ENCODE assay signal across 28 cellular contexts in the genomic region with DNA sequence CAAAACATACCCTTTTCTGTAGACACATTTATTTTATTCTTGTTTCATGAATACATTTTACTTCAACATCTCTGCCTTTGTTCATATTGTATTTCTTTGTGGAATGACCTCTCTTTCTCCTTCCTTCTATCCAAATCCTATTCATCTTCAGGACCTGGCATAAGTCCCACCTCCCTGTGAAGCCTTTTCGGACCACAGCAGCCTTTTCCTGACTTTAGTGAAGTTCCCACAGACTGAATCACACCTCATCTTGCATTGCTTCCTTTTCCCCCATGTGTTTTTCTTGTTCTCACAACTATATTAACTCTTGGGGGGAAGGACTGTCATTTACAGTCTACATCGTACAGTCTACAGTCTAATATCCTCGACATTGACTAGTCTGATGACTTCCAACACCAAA.
"Had no signal": no experiment of that assay in that cellular context is flagged by ENCODE, and none has a peak within 500 bp of the region (broad histone marks: within the 10 kb centered on the region; RNA-seq: fewer than 3 reads in every experiment).

No MANE protein-coding gene starts in this region.

- H3K4me3 ChIP-seq: left ventricle myocardium inferior, lung, mucosa of descending colon, pancreas, prostate gland, skin epidermis, stomach, testis, thyroid gland, transverse colon, upper lobe of left lung, vagina had no signal

- H3K36me3 ChIP-seq: left ventricle myocardium inferior, pancreas, prostate gland, stomach, thyroid gland, transverse colon, upper lobe of left lung, vagina had no signal

- H3K4me3 Mint-ChIP-seq: immature natural killer cell; naive thymus-derived CD4-positive, alpha-beta T cell; nephron; neural crest cell; stimulated activated naive B cell treated with anti-CD40 and anti-IgM and Interleukin-4, amounts not matched to agents 10 μg/mL and 1 μg/mL and 100 μg/mL, for 72 hours had no signal

- H3K27me3 ChIP-seq: pancreas, stomach, testis, thyroid gland, transverse colon, upper lobe of left lung, vagina had no signal

- DNase-seq: hypothalamus; immature natural killer cell; left ventricle myocardium inferior; midbrain; mucosa of descending colon; naive thymus-derived CD4-positive, alpha-beta T cell; nucleus accumbens; pancreas; retina; right cardiac atrium; stimulated activated CD4-positive, alpha-beta T cell treated with anti-CD3 and anti-CD28 coated beads, Interleukin-12 subunit alpha, Interleukin-12 subunit beta, amount 100 ng/mL, for 4 hours; stimulated activated CD4-positive, alpha-beta T cell treated with anti-CD3 and anti-CD28 coated beads, Interleukin-15, amount 100 ng/mL, for 24 hours; stimulated activated CD4-positive, alpha-beta T cell treated with anti-CD3 and anti-CD28 coated beads, Interleukin-2, amount 100 ng/mL, for 24 hours; stimulated activated CD4-positive, alpha-beta T cell treated with anti-CD3 and anti-CD28 coated beads, Interleukin-4, amount 100 ng/mL, for 1 hour; stimulated activated naive B cell treated with anti-CD40 and anti-IgM and Interleukin-4, amounts not matched to agents 10 μg/mL and 1 μg/mL and 100 μg/mL, for 72 hours; stimulated activated naive CD8-positive, alpha-beta T cell treated with anti-CD3 and anti-CD28 coated beads, Interleukin-15, Interleukin-2, amounts not matched to agents 100 U/mL and 50 U/mL, for 24 hours; stomach; testis; thyroid gland; transverse colon; upper lobe of left lung had no signal

- H3K27ac Mint-ChIP-seq: immature natural killer cell; nephron; stimulated activated naive B cell treated with anti-CD40 and anti-IgM and Interleukin-4, amounts not matched to agents 10 μg/mL and 1 μg/mL and 100 μg/mL, for 72 hours had no signal

- H3K9me3 Mint-ChIP-seq: immature natural killer cell, nephron, neural crest cell had no signal

- H3K9me3 ChIP-seq: left ventricle myocardium inferior, mucosa of descending colon, pancreas, prostate gland, stomach, testis, thyroid gland, transverse colon, upper lobe of left lung, vagina had no signal

- H3K27me3 Mint-ChIP-seq: stimulated activated naive B cell treated with anti-CD40 and anti-IgM and Interleukin-4, amounts not matched to agents 10 μg/mL and 1 μg/mL and 100 μg/mL, for 72 hours had no signal

- H3K4me1 ChIP-seq: prostate gland had no signal

- H3K36me3 Mint-ChIP-seq: immature natural killer cell had no signal

- ATAC-seq: mucosa of descending colon; naive thymus-derived CD4-positive, alpha-beta T cell; pancreas; right cardiac atrium; sciatic nerve; stimulated activated naive B cell treated with anti-CD40 and anti-IgM and Interleukin-4, amounts not matched to agents 10 μg/mL and 1 μg/mL and 100 μg/mL, for 72 hours; stimulated activated naive CD8-positive, alpha-beta T cell treated with anti-CD3 and anti-CD28 coated beads, Interleukin-15, Interleukin-2, amounts not matched to agents 100 U/mL and 50 U/mL, for 24 hours had no signal
